11 cellular contexts compared by ENCODE assay signal in the genomic region with DNA sequence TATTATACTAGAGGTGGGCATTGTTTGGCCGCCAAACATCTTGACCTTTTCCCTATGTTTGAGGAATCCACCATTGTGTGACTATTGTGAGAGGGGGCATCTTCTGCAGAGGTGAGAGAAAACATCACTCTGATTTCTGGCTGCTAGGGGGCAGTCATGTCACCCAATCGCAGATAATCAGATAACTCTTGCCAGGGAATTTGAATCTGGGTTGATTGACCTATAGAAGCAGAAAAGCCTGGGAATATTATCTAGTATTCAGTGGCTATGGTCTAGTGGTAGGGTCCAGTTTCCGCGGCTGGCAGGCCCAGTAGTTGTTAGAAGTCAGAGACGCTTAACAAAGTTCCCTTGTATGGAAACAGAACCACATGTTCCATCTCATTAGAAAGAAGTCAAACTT.
A peak's percentile ranks its signal among the peaks of the same experiment; 100 is the strongest.
DNase-seq lines count a peak whose midpoint lies in the region; ATAC-seq and TF ChIP-seq lines count a peak whose summit lies in the region.
"Had no signal": no experiment of that assay in that cellular context is flagged by ENCODE, and none has a peak within 500 bp of the region (broad histone marks: within the 10 kb centered on the region; RNA-seq: fewer than 3 reads in every experiment).

No MANE protein-coding gene starts in this region.

- no peaks in the 10 kb centered on the region for H3K79me2 ChIP-seq in GM23338 (replicated peaks; ENCODE audit: insufficient read depth)

- peak; percentile 90 for ATAC-seq in GM23338
- ATAC-seq in T-helper 17 cell, result no peak
- no peak for ATAC-seq in GM19324 (IDR thresholded peaks at IDR 0.05; ENCODE audit: low FRiP score, unreplicated experiment)
- ATAC-seq in effector memory CD8-positive, alpha-beta T cell (replicated peaks), result no peak
- ATAC-seq: HepG2 had no signal

- H3K4me1 Mint-ChIP-seq in GM23338 (peaks cover 5% of the 10 kb centered on the region; the same call in 2 of the 3 replicates), T-helper 17 cell (no peaks in the 10 kb centered on the region)
- H3K4me1 Mint-ChIP-seq in effector memory CD8-positive, alpha-beta T cell (ENCODE audit: low read depth in 2 of 2), result no peaks in the 10 kb centered on the region

- H3K27ac Mint-ChIP-seq in GM23338 (no peak overlapping the region), T-helper 17 cell (no peak overlapping the region)
- H3K27ac Mint-ChIP-seq in effector memory CD8-positive, alpha-beta T cell, result no peak overlapping the region

- peaks cover 15% of the 10 kb centered on the region for H3K9me2 ChIP-seq in GM23338 (ENCODE audit: insufficient read depth)

- H3K4me1 ChIP-seq in GM23338 (ENCODE audit: insufficient read depth), result no peaks in the 10 kb centered on the region
- H3K4me1 ChIP-seq: stomach had no signal

- no peaks in the 10 kb centered on the region for H4K20me1 ChIP-seq in GM23338 (replicated peaks; ENCODE audit: insufficient read depth)

- no peaks in the 10 kb centered on the region for H3K36me3 ChIP-seq in GM23338 (ENCODE audit: insufficient read depth)
- H3K36me3 ChIP-seq: stomach had no signal

- no peaks in the 10 kb centered on the region for H3F3A ChIP-seq in GM23338 (replicated peaks; ENCODE audit: low read depth)

- no peak overlapping the region for H2AFZ ChIP-seq in GM23338

- DNase-seq in AG09309 (ENCODE audit: low read depth), result no peak
- DNase-seq in GM23338 (ENCODE audit: low spot score), result peak; percentile 74
- peak; percentile 71 for DNase-seq in SK-MEL-5 (ENCODE audit: low read depth, low spot score)
- DNase-seq in iPS DF 19.7 (ENCODE audit: low read depth, low spot score), result peak; percentile 45
- DNase-seq in SW 1271 (lab: John Stamatoyannopoulos, UW), result no peak
- no peak for DNase-seq in T-helper 17 cell
- DNase-seq in effector memory CD8-positive, alpha-beta T cell, result no peak
- DNase-seq: activated CD4-positive, alpha-beta T cell treated with anti-CD3 and anti-CD28 coated beads, Interleukin-2, amount 50 U/mL, for 1 hour; stomach had no signal

- TF ChIP-seq CTCF in AG09309 (IDR thresholded peaks at IDR 0.05; ENCODE audit: control insufficient read depth, insufficient read depth, low read depth, low read length, missing control alignments), result peak; percentile 14
- peak; percentile 79 to 84 for TF ChIP-seq CTCF in GM23338 (conservative IDR thresholded peaks at IDR 0.05; ENCODE audit: low read depth in 2 of 2)

- no peak overlapping the region for H3K4me3 Mint-ChIP-seq in GM23338
- no peak overlapping the region for H3K4me3 Mint-ChIP-seq in T-helper 17 cell
- no peak overlapping the region for H3K4me3 Mint-ChIP-seq in effector memory CD8-positive, alpha-beta T cell

- no peaks in the 10 kb centered on the region for H3K27me3 ChIP-seq in GM23338 (ENCODE audit: insufficient read depth)
- H3K27me3 ChIP-seq: stomach had no signal

- no peaks in the 10 kb centered on the region for H3K9me3 Mint-ChIP-seq in GM23338
- H3K9me3 Mint-ChIP-seq in effector memory CD8-positive, alpha-beta T cell, result no peaks in the 10 kb centered on the region

- in situ Hi-C loops in SK-MEL-5 (cut with HindIII; ENCODE audit: low pct_unique_long_range_greater_than_20kb, low sequenced_read_pairs), result no loop called here

- no peaks in the 10 kb centered on the region for H3K36me3 Mint-ChIP-seq in GM23338 (ENCODE audit: low read depth)
- no peaks in the 10 kb centered on the region for H3K36me3 Mint-ChIP-seq in T-helper 17 cell (ENCODE audit: low read depth)
- H3K36me3 Mint-ChIP-seq in effector memory CD8-positive, alpha-beta T cell (ENCODE audit: insufficient read depth), result no peaks in the 10 kb centered on the region

- no peaks in the 10 kb centered on the region for H3K9me3 ChIP-seq in T-helper 17 cell (ENCODE audit: control insufficient read depth, low read length, poor library complexity, severe bottlenecking)
- H3K9me3 ChIP-seq: stomach had no signal

- no peak overlapping the region for H3K4me2 ChIP-seq in GM23338

- H3K27ac ChIP-seq in GM23338 (ENCODE audit: low read depth), result no peak overlapping the region
- H3K27ac ChIP-seq: stomach had no signal

- H3K27me3 Mint-ChIP-seq in GM23338 (ENCODE audit: insufficient read depth, low read depth, poor library complexity) (no peaks in the 10 kb centered on the region), T-helper 17 cell (no peaks in the 10 kb centered on the region)
- H3K27me3 Mint-ChIP-seq in effector memory CD8-positive, alpha-beta T cell, result no peaks in the 10 kb centered on the region

- H3K4me3 ChIP-seq in AG09309 (ENCODE audit: control insufficient read depth, low read depth, low read length) (no peak overlapping the region), GM23338 (no peak overlapping the region)
- H3K4me3 ChIP-seq: stomach had no signal

TF ChIP-seq in GM23338, 12 proteins besides CTCF, POLR2A, EP300 and RAD21 (continues in another document):
- no peak for TF ChIP-seq ZNF462 (CRISPR knock-in tag; IDR thresholded peaks at IDR 0.05)
- TF ChIP-seq STAT1 (IDR thresholded peaks at IDR 0.05; ENCODE audit: unreplicated experiment), result no peak
- no peak for TF ChIP-seq EZH2 (IDR thresholded peaks at IDR 0.05; ENCODE audit: low read depth, unreplicated experiment)
- TF ChIP-seq ZNF331 (CRISPR knock-in tag; IDR thresholded peaks at IDR 0.05; ENCODE audit: low read depth), result no peak
- no peak for TF ChIP-seq POLR2AphosphoS5 (IDR thresholded peaks at IDR 0.05; ENCODE audit: low read depth)
- TF ChIP-seq NANOG (IDR thresholded peaks at IDR 0.05; ENCODE audit: borderline replicate concordance), result no peak
- TF ChIP-seq JUNB (IDR thresholded peaks at IDR 0.05; ENCODE audit: unreplicated experiment), result no peak

Comparison
In these comparisons a context has a peak if more than half of its experiments do, and no peak if none do; other contexts are left out.
1. DNase-seq: peak in GM23338 (single experiment), SK-MEL-5 (single experiment) and iPS DF 19.7 (single experiment); none in AG09309 (single experiment), SW 1271 (0 of 2), T-helper 17 cell (0 of 3) and effector memory CD8-positive, alpha-beta T cell (0 of 3).